ENCODE assay signal across 30 cellular contexts in the genomic region with DNA sequence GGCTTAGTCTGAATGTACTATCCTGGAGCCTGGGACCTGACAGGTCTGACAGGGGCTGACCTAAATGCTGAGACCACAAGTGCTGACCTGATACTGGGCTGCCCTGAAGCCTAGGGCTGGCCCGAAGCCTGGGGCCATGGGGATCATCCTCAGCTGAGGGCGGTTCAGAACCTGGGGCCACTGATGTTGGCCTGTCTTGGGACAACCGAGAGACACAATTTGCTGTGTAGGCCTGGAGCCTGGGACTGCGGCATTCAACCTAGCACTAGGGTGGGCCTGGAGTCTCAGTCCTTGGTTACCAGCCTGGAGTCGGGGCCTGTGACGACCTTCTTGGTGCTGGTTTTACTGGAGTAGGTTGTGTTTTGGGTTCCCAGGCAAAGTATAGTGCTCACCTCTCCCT.
"Had no signal": no experiment of that assay in that cellular context is flagged by ENCODE, and none has a peak within 500 bp of the region (broad histone marks: within the 10 kb centered on the region; RNA-seq: fewer than 3 reads in every experiment).

No MANE protein-coding gene starts in this region.

- H3K36me3 ChIP-seq: brain microvascular endothelial cell, WERI-Rb-1 had no signal

- H3K4me3 Mint-ChIP-seq: activated CD4-positive, alpha-beta memory T cell treated with anti-CD3 and anti-CD28 coated beads, Interleukin-2, amount 10 ng/mL, durations not matched to agents 7 days and 5 days; activated naive CD8-positive, alpha-beta T cell treated with anti-CD3 and anti-CD28 coated beads for 36 hours; activated T-cell treated with anti-CD3 and anti-CD28 coated beads, Interleukin-2, amount 50 U/mL, for 72 hours; activated T-helper 17 cell treated with anti-CD3 and anti-CD28 coated beads, Interleukin-2, amount 50 U/mL, for 72 hours; central memory CD8-positive, alpha-beta T cell had no signal

- H3K9ac ChIP-seq: KMS-11 had no signal

- H3K27ac Mint-ChIP-seq: activated CD4-positive, alpha-beta memory T cell treated with anti-CD3 and anti-CD28 coated beads, Interleukin-2, amount 10 ng/mL, durations not matched to agents 7 days and 5 days; activated naive CD8-positive, alpha-beta T cell treated with anti-CD3 and anti-CD28 coated beads for 36 hours; activated T-cell treated with anti-CD3 and anti-CD28 coated beads, Interleukin-2, amount 50 U/mL, for 72 hours; activated T-helper 17 cell treated with anti-CD3 and anti-CD28 coated beads, Interleukin-2, amount 50 U/mL, for 72 hours had no signal

- H3K27me3 Mint-ChIP-seq: activated CD4-positive, alpha-beta memory T cell treated with anti-CD3 and anti-CD28 coated beads, Interleukin-2, amount 10 ng/mL, durations not matched to agents 7 days and 5 days; activated naive CD8-positive, alpha-beta T cell treated with anti-CD3 and anti-CD28 coated beads for 36 hours; activated T-helper 17 cell treated with anti-CD3 and anti-CD28 coated beads, Interleukin-2, amount 50 U/mL, for 72 hours; central memory CD8-positive, alpha-beta T cell had no signal

- H3K9me3 Mint-ChIP-seq: activated CD4-positive, alpha-beta memory T cell treated with anti-CD3 and anti-CD28 coated beads, Interleukin-2, amount 10 ng/mL, durations not matched to agents 7 days and 5 days; activated naive CD8-positive, alpha-beta T cell treated with anti-CD3 and anti-CD28 coated beads for 36 hours; central memory CD8-positive, alpha-beta T cell had no signal

- H3K4me2 ChIP-seq: KMS-11 had no signal

- DNase-seq: activated CD4-positive, alpha-beta memory T cell treated with anti-CD3 and anti-CD28 coated beads, Interleukin-2, amount 10 ng/mL, durations not matched to agents 7 days and 5 days; activated CD4-positive, alpha-beta T cell treated with anti-CD3 and anti-CD28 coated beads for 1 hour; activated CD4-positive, alpha-beta T cell treated with anti-CD3 and anti-CD28 coated beads for 48 hours; activated CD4-positive, CD25-positive, alpha-beta regulatory T cell; activated effector memory CD4-positive, alpha-beta T cell treated with anti-CD3 and anti-CD28 coated beads, Interleukin-2, amount 50 U/mL, for 16 hours; activated naive CD4-positive, alpha-beta T cell; activated naive CD4-positive, alpha-beta T cell treated with anti-CD3 and anti-CD28 coated beads, Interleukin-2, amount 50 U/mL, for 16 hours; activated naive CD8-positive, alpha-beta T cell treated with anti-CD3 and anti-CD28 coated beads for 36 hours; activated T-cell treated with anti-CD3 and anti-CD28 coated beads, Interleukin-2, amount 50 U/mL, for 1 hour; activated T-cell treated with anti-CD3 and anti-CD28 coated beads, Interleukin-2, amount 50 U/mL, for 72 hours; amniotic stem cell; brain microvascular endothelial cell; MM.1S; MV-4-11; NCI-H1092; NCI-H1436 treated with DMSO at 0.1 percent for 48 hours; NCI-H1694 treated with DMSO at 0.1 percent for 48 hours; NCI-H2029; NCI-H345; NCI-H524 treated with DMSO at 0.1 percent for 48 hours; Right ventricle myocardium superior; SW 1271; T-helper 1 cell; T-helper 2 cell; T-helper 9 cell; WERI-Rb-1 had no signal

- ATAC-seq: activated T-cell treated with anti-CD3 and anti-CD28 coated beads, Interleukin-2, amount 50 U/mL, for 72 hours; activated T-helper 17 cell treated with anti-CD3 and anti-CD28 coated beads, Interleukin-2, amount 50 U/mL, for 72 hours; Panc1 had no signal

- H3K27ac ChIP-seq: brain microvascular endothelial cell, KMS-11, WERI-Rb-1 had no signal

- H3K27me3 ChIP-seq: brain microvascular endothelial cell had no signal
